18 cellular contexts compared by ENCODE assay signal in the genomic region with DNA sequence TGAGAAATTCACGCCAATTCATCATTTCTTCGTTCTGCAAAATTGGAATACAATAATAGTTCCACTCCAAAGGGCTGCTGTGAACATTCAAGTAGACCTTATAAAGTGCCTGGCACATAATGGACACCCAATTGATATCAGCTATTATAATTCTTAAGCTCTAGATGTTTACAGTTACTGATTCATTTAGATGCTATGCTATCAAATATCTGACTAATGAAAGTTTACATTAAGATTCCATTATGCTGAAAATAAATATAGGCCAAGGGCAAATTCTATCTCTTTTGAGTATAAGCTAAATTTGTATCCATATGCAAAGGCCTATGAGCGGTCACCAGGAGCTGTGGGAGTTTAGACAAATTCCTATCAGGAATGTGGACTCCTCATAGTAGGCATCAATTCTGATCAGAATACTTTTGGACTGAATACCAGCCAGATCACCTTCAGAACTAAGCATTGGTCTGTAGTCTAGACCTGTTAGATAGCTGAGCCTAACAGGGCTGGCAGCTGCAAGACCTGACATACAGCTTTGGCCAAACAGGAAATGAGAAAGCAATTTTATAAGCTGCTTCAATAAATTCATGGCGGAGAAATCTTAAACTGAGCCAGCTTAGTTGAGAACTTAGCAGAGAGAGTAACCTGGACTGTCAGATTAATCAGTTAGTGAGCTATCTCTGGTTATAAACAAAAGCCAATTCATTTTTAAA.
"Had no signal": no experiment of that assay in that cellular context is flagged by ENCODE, and none has a peak within 500 bp of the region (broad histone marks: within the 10 kb centered on the region; RNA-seq: fewer than 3 reads in every experiment).

No MANE protein-coding gene starts in this region.

- H3K36me3 ChIP-seq: esophagus muscularis mucosa, right atrium auricular region, thyroid gland had no signal

- H3K4me1 ChIP-seq: body of pancreas, esophagus muscularis mucosa, right atrium auricular region, thyroid gland had no signal

- FAIRE-seq: small intestine, urothelium cell line had no signal

- ATAC-seq: activated CD8-positive, alpha-beta memory T cell treated with anti-CD3 and anti-CD28 coated beads, Interleukin-2, amount 10 ng/mL, durations not matched to agents 7 days and 5 days; body of pancreas; left cardiac atrium had no signal

- H3K9me3 ChIP-seq: body of pancreas, esophagus muscularis mucosa, right atrium auricular region, thyroid gland had no signal

- H3K27ac ChIP-seq: body of pancreas, esophagus muscularis mucosa, right atrium auricular region, thyroid gland had no signal

- H3K27me3 ChIP-seq: body of pancreas, esophagus muscularis mucosa, right atrium auricular region, thyroid gland had no signal

- DNase-seq: activated CD4-positive, alpha-beta T cell treated with anti-CD3 and anti-CD28 coated beads for 1 hour; activated CD4-positive, alpha-beta T cell treated with anti-CD3 and anti-CD28 coated beads, Interleukin-2, amount 50 U/mL, for 48 hours; activated CD8-positive, alpha-beta memory T cell treated with anti-CD3 and anti-CD28 coated beads, Interleukin-2, amount 10 ng/mL, durations not matched to agents 7 days and 5 days; activated effector memory CD4-positive, alpha-beta T cell treated with Interleukin-2 at 50 U/mL for 16 hours; activated T-cell treated with anti-CD3 and anti-CD28 coated beads, Interleukin-2, amount 50 U/mL, for 24 hours; body of pancreas; effector memory CD4-positive, alpha-beta T cell; glutamatergic neuron; immature natural killer cell; left cardiac atrium; naive B cell; posterior cingulate gyrus; small intestine; thyroid gland had no signal

- H3K4me3 ChIP-seq: body of pancreas, esophagus muscularis mucosa, lung, right atrium auricular region, thyroid gland had no signal
